Comparison of ENCODE assay signal across 1 cellular context in genomic region chr3:16587047-16587702, GRCh38.
TF ChIP-seq lines count a peak whose summit lies in the region.

No MANE protein-coding gene starts in this region.

TF ChIP-seq in H1, 55 proteins besides CTCF, POLR2A, EP300 and RAD21:
- TF ChIP-seq JUN (IDR thresholded peaks at IDR 0.05; ENCODE audit: low read depth, low read length) = no peak
- TF ChIP-seq PHF8 (conservative IDR thresholded peaks at IDR 0.05; ENCODE audit: low read depth, low read length) = no peak
- no peak for TF ChIP-seq CHD7 (IDR thresholded peaks at IDR 0.05; ENCODE audit: insufficient replicate concordance, low read length)
- TF ChIP-seq CHD1 (IDR thresholded peaks at IDR 0.05; ENCODE audit: low read depth, low read length) = no peak
- TF ChIP-seq BRCA1 (IDR thresholded peaks at IDR 0.05; ENCODE audit: low read depth, low read length) = no peak
- no peak for TF ChIP-seq CBX8 (IDR thresholded peaks at IDR 0.05; ENCODE audit: borderline replicate concordance, low read depth, low read length)
- no peak for TF ChIP-seq RFX5 (IDR thresholded peaks at IDR 0.05; ENCODE audit: borderline replicate concordance, low read depth, low read length)
- no peak for TF ChIP-seq CBX5 (IDR thresholded peaks at IDR 0.05; ENCODE audit: low read depth, low read length)
- TF ChIP-seq CEBPB (IDR thresholded peaks at IDR 0.05; ENCODE audit: low read depth, low read length) = no peak
- TF ChIP-seq SIX5 (IDR thresholded peaks at IDR 0.05; ENCODE audit: low read depth, low read length) = no peak
- no peak for TF ChIP-seq RXRA (IDR thresholded peaks at IDR 0.05; ENCODE audit: insufficient read depth, low read depth, low read length)
- no peak for TF ChIP-seq TBP (IDR thresholded peaks at IDR 0.05; ENCODE audit: low read depth, low read length)
- TF ChIP-seq ZNF274 (IDR thresholded peaks at IDR 0.05; ENCODE audit: borderline replicate concordance, extremely low read depth, low read length) = no peak
- TF ChIP-seq FOSL1 (IDR thresholded peaks at IDR 0.05; ENCODE audit: insufficient read depth, low read depth, low read length) = no peak
- no peak for TF ChIP-seq MAX (IDR thresholded peaks at IDR 0.05)
- no peak for TF ChIP-seq TAF7 (optimal IDR thresholded peaks at IDR 0.05; ENCODE audit: borderline replicate concordance, low read depth, low read length)
- TF ChIP-seq SP4 (IDR thresholded peaks at IDR 0.05; ENCODE audit: low read length) = no peak
- TF ChIP-seq SP2 (IDR thresholded peaks at IDR 0.05; ENCODE audit: low read length) = no peak
- no peak for TF ChIP-seq KDM1A (IDR thresholded peaks at IDR 0.05; ENCODE audit: borderline replicate concordance, low read length)
- no peak for TF ChIP-seq JUND (IDR thresholded peaks at IDR 0.05; ENCODE audit: low read length)
